In the genomic region with DNA sequence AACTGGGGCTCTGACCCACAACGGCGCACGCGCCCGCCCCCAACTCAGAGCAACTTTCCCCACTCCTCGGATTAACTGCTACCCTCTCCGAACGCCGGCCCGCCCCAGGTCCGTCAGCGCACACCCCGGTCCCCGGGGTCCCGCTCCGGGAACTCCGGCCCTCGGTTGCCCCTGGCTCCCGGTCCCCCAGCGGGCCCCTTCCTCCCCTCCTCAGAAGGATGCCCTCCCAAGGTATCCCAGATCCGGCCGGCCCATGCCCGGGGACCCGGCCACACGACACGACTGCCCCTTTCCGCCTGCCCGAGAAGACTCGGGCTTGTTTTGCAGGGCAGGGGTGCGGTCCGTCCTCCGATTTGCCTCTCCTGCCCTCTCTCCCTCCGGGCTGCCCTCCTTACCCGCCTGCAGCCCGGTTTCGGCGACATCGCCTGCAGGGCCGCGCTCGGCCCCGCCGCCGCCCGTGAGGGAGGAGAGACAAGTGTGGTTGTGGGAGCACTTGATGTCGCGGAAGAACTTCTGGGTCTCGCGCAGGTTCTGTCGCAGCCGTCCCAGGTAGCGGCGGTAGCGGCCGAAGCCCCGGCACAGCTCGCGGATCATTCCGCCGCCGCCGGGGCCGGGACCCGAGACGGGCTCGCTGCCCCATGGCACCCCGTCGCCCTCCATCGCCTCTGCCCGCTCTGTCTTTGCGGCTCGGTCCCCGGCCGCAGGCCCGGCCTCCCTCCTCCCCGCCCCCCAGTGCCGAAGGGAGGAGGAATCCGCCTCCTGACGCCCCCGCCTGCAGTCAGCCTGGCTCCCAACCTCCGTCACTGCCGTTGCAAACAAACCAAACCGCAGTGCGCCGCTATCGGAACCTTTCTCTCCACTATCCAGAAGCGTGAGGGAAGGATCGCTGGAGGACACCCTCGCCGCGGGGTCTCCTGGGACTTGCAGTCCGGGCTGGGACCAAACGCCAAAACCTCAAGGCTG, we compare ENCODE assay signal across 8 cellular contexts. TPM values are rescaled to one million over a fixed set of nuclear protein-coding genes. Genes with fewer than 3 reads are reported as not detected.
A peak's percentile ranks its signal among the peaks of the same experiment; 100 is the strongest.
DNase-seq lines count a peak whose midpoint lies in the region; ATAC-seq and TF ChIP-seq lines count a peak whose summit lies in the region.

A gene with protein sequence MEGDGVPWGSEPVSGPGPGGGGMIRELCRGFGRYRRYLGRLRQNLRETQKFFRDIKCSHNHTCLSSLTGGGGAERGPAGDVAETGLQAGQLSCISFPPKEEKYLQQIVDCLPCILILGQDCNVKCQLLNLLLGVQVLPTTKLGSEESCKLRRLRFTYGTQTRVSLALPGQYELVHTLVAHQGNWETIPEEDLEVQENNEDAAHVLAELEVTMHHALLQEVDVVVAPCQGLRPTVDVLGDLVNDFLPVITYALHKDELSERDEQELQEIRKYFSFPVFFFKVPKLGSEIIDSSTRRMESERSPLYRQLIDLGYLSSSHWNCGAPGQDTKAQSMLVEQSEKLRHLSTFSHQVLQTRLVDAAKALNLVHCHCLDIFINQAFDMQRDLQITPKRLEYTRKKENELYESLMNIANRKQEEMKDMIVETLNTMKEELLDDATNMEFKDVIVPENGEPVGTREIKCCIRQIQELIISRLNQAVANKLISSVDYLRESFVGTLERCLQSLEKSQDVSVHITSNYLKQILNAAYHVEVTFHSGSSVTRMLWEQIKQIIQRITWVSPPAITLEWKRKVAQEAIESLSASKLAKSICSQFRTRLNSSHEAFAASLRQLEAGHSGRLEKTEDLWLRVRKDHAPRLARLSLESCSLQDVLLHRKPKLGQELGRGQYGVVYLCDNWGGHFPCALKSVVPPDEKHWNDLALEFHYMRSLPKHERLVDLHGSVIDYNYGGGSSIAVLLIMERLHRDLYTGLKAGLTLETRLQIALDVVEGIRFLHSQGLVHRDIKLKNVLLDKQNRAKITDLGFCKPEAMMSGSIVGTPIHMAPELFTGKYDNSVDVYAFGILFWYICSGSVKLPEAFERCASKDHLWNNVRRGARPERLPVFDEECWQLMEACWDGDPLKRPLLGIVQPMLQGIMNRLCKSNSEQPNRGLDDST (minus strand): TSS at position 827 of the 963 bp plus-strand sequence. CDS start 167 bp downstream, at position 660.

- WGBS in upper lobe of left lung, 2 donors = 1 to 2% methylated on average over 21 to 69 of the region's 93 CpGs

- no peaks in the 10 kb centered on the region for H3K9me3 Mint-ChIP-seq in T-helper 1 cell treated with Interleukin-12 subunit alpha and Interleukin-12 subunit beta and Interleukin-4 antibody, amounts not matched to agents 30 μg/mL and 1 μg/mL, for 36 hours

- peak within 1 kb of the TSS; percentile 98 for H3K27ac Mint-ChIP-seq in T-helper 1 cell treated with Interleukin-12 subunit alpha and Interleukin-12 subunit beta and Interleukin-4 antibody, amounts not matched to agents 30 μg/mL and 1 μg/mL, for 36 hours

- no peaks in the 10 kb centered on the region for H3K36me3 ChIP-seq in upper lobe of left lung

- peak; percentile 88 for ATAC-seq in HG02852 (IDR thresholded peaks at IDR 0.05; ENCODE audit: unreplicated experiment)
- ATAC-seq in left cardiac atrium = peak; percentile 96 to 97
- ATAC-seq in upper lobe of left lung (ENCODE audit: low FRiP score in 2 of 2) = peak; percentile 96 to 98

- intact Hi-C loops in left cardiac atrium (cut with DNase I) (no loop called here), posterior vena cava (cut with DNase I) (no loop called here)

- no peak for TF ChIP-seq CTCF in GM13976 (IDR thresholded peaks at IDR 0.05; ENCODE audit: borderline replicate concordance, control extremely low read depth, extremely low read depth, insufficient read depth, missing control alignments)
- TF ChIP-seq CTCF in upper lobe of left lung (IDR thresholded peaks at IDR 0.05) = peak in 1 of 6 experiments; percentile 8

- H3K27me3 ChIP-seq in upper lobe of left lung = no peaks in the 10 kb centered on the region

- TF ChIP-seq EP300 in upper lobe of left lung (IDR thresholded peaks at IDR 0.05) = peak in 1 of 4 donors; percentile 5

- peak within 1 kb of the TSS; percentile 96 for H3K4me3 Mint-ChIP-seq in T-helper 1 cell treated with Interleukin-12 subunit alpha and Interleukin-12 subunit beta and Interleukin-4 antibody, amounts not matched to agents 30 μg/mL and 1 μg/mL, for 36 hours

- H3K36me3 Mint-ChIP-seq in T-helper 1 cell treated with Interleukin-12 subunit alpha and Interleukin-12 subunit beta and Interleukin-4 antibody, amounts not matched to agents 30 μg/mL and 1 μg/mL, for 36 hours (ENCODE audit: low read depth) = peaks cover 1% of the 10 kb centered on the region

- in situ Hi-C loops in GM13976 (cut with MboI; ENCODE audit: low sequenced_read_pairs, unreplicated experiment) = no loop called here

- H3K4me1 Mint-ChIP-seq in T-helper 1 cell treated with Interleukin-12 subunit alpha and Interleukin-12 subunit beta and Interleukin-4 antibody, amounts not matched to agents 30 μg/mL and 1 μg/mL, for 36 hours (ENCODE audit: low read depth) = peaks cover 33% of the 10 kb centered on the region

- peak within 1 kb of the TSS; percentile 91 to 98 (median 94) for H3K27ac ChIP-seq in upper lobe of left lung

- DNase-seq in GM13976 (ENCODE audit: low spot score) = peak; percentile 91
- peak; percentile 83 for DNase-seq in NCI-H146 treated with DMSO at 0.1 percent for 48 hours (lab: John Stamatoyannopoulos, UW; ENCODE audit: unreplicated experiment)
- peak; percentile 87 for DNase-seq in amniotic stem cell (lab: John Stamatoyannopoulos, UW)
- peak; percentile 94 for DNase-seq in left cardiac atrium
- peak; percentile 98 for DNase-seq in posterior vena cava (ENCODE audit: low spot score)
- DNase-seq in upper lobe of left lung = peak; percentile 95 to 96

- H3K4me3 ChIP-seq in upper lobe of left lung = peak within 1 kb of the TSS; percentile 62 to 98 (median 84)

- peaks cover 10 to 22% (median 15%) of the 10 kb centered on the region in 4 donors for H3K4me1 ChIP-seq in upper lobe of left lung

- H3K27me3 Mint-ChIP-seq in T-helper 1 cell treated with Interleukin-12 subunit alpha and Interleukin-12 subunit beta and Interleukin-4 antibody, amounts not matched to agents 30 μg/mL and 1 μg/mL, for 36 hours (ENCODE audit: low read depth) = no peaks in the 10 kb centered on the region

- peak in 3 of 4 donors; percentile 72 to 89 (median 74) for TF ChIP-seq POLR2A in upper lobe of left lung (IDR thresholded peaks at IDR 0.05)

- H3K9me3 ChIP-seq in upper lobe of left lung = no peaks in the 10 kb centered on the region

RNA-seq across cellular contexts. Expression of the gene that starts here (rescaled TPM):
- total RNA-seq in left cardiac atrium (1 to 10 TPM; 8.1 to 8.2 TPM), posterior vena cava (10 to 100 TPM; 10.9 to 11.9 TPM), upper lobe of left lung (10 to 100 TPM in 3 of 6 donors, 1 to 10 TPM in 3; 8.4 to 15.7 (median 10.6) TPM)

Comparison
In these comparisons a context has a peak if more than half of its experiments do, and no peak if none do; other contexts are left out.
1. Peak in every context shown above with its lines: DNase-seq, ATAC-seq, H3K4me3 ChIP-seq and H3K27ac ChIP-seq.